In genomic region chr6:139230421-139230840, GRCh38 we compare ENCODE assay signal across 12 cellular contexts.
DNase-seq lines count a peak whose midpoint lies in the region; FAIRE-seq and TF ChIP-seq lines count a peak whose summit lies in the region.
"Had no signal": no experiment of that assay in that cellular context is flagged by ENCODE, and none has a peak within 500 bp of the region (broad histone marks: within the 10 kb centered on the region; RNA-seq: fewer than 3 reads in every experiment).

No MANE protein-coding gene starts in this region.

- H3K4me3 ChIP-seq in SJCRH30 (no peak overlapping the region), keratinocyte (ENCODE audit: control insufficient read depth in 2 of 3, extremely low read depth in 1 of 3, insufficient read depth in 2 of 3, low read depth in 1 of 3, low read length in 3 of 3) (no peak overlapping the region)
- H3K4me3 ChIP-seq: ovary, SJSA1, uterus had no signal

- no peaks in the 10 kb centered on the region for H3K79me2 ChIP-seq in keratinocyte (ENCODE audit: control insufficient read depth, insufficient read depth, low read length)

- H3K4me1 Mint-ChIP-seq in CD14-positive monocyte = peaks cover 7% of the 10 kb centered on the region
- H3K4me1 Mint-ChIP-seq: central memory CD8-positive, alpha-beta T cell had no signal

- no peaks in the 10 kb centered on the region for H3K27me3 Mint-ChIP-seq in CD14-positive monocyte (ENCODE audit: low read depth in 3 of 3)
- H3K27me3 Mint-ChIP-seq: central memory CD8-positive, alpha-beta T cell had no signal

- peak; percentile 20 for FAIRE-seq in keratinocyte (lab: Jason Lieb, UNC)

- H3K4me3 Mint-ChIP-seq in CD14-positive monocyte = no peak overlapping the region
- H3K4me3 Mint-ChIP-seq: central memory CD8-positive, alpha-beta T cell had no signal

- no peak overlapping the region for H3K27ac Mint-ChIP-seq in CD14-positive monocyte

- no peak overlapping the region for H3K9ac ChIP-seq in keratinocyte (ENCODE audit: control insufficient read depth, extremely low read depth, insufficient read depth, low read length)

- H3K9me3 Mint-ChIP-seq in CD14-positive monocyte = peaks cover 7 to 19% (median 16%) of the 10 kb centered on the region in 7 donors

- DNase-seq in DMS53 (lab: John Stamatoyannopoulos, UW) (peak; percentile 82), LHCN-M2 (ENCODE audit: low read depth) (peak; percentile 81), SJCRH30 (peak; percentile 16 to 56), keratinocyte (ENCODE audit: low read depth, low spot score) (no peak), CD14-positive monocyte (ENCODE audit: low spot score) (no peak), AG08396 (ENCODE audit: low spot score) (no peak), CD1c-positive myeloid dendritic cell (ENCODE audit: extremely low spot score) (no peak), NCI-H128 (lab: John Stamatoyannopoulos, UW; ENCODE audit: unreplicated experiment) (no peak)
- DNase-seq: ovary, uterus had no signal

- H3K4me1 ChIP-seq in SJCRH30 (peaks cover 8% of the 10 kb centered on the region), keratinocyte (ENCODE audit: control insufficient read depth, extremely low read depth, insufficient read depth, low read length) (no peaks in the 10 kb centered on the region)
- H3K4me1 ChIP-seq: SJSA1, uterus had no signal

- H3K27ac ChIP-seq in SJCRH30 (no peak overlapping the region), keratinocyte (ENCODE audit: control insufficient read depth, insufficient read depth, low read length) (no peak overlapping the region)
- H3K27ac ChIP-seq: ovary, SJSA1, uterus had no signal

- TF ChIP-seq CTCF in keratinocyte (optimal IDR thresholded peaks at IDR 0.05 in 1 of 3, IDR thresholded peaks at IDR 0.05 in 1 of 3, conservative IDR thresholded peaks at IDR 0.05 in 1 of 3; ENCODE audit: extremely low read depth in 1 of 3, insufficient read depth in 2 of 3, low read length in 3 of 3) (peak; percentile 2 to 66 (median 16)), CD14-positive monocyte (IDR thresholded peaks at IDR 0.05) (no peak)

- H2AFZ ChIP-seq in keratinocyte (ENCODE audit: control insufficient read depth, low read length) = no peak overlapping the region

- H4K20me1 ChIP-seq in keratinocyte (ENCODE audit: control insufficient read depth, extremely low read depth, insufficient read depth, low read length) = no peaks in the 10 kb centered on the region

- no peaks in the 10 kb centered on the region for H3K36me3 Mint-ChIP-seq in CD14-positive monocyte

- H3K36me3 ChIP-seq in SJCRH30 = no peaks in the 10 kb centered on the region
- no peaks in the 10 kb centered on the region for H3K36me3 ChIP-seq in keratinocyte (ENCODE audit: control insufficient read depth in 2 of 2, extremely low read depth in 1 of 2, insufficient read depth in 2 of 2, low read length in 2 of 2)
- H3K36me3 ChIP-seq: ovary, SJSA1, uterus had no signal

- H3K27me3 ChIP-seq in SJCRH30 (no peaks in the 10 kb centered on the region), keratinocyte (ENCODE audit: control insufficient read depth, extremely low read depth, insufficient read depth, low read length) (no peaks in the 10 kb centered on the region)
- H3K27me3 ChIP-seq: ovary, SJSA1 had no signal

- intact Hi-C loops in CD14-positive monocyte (cut with micrococcal nuclease) = no loop called here

- no peak overlapping the region for H3K4me2 ChIP-seq in keratinocyte (ENCODE audit: control insufficient read depth, extremely low read depth, insufficient read depth, low read depth, low read length)

- H3K9me3 ChIP-seq in SJCRH30 (replicated peaks) = no peaks in the 10 kb centered on the region; the same call in 1 of the 2 replicates
- no peaks in the 10 kb centered on the region for H3K9me3 ChIP-seq in keratinocyte (ENCODE audit: control insufficient read depth, low read depth, low read length)
- H3K9me3 ChIP-seq: ovary, SJSA1, uterus had no signal

- no peaks in the 10 kb centered on the region for H3K9me1 ChIP-seq in keratinocyte (ENCODE audit: control insufficient read depth, extremely low read depth, insufficient read depth, low read length)

- dilution Hi-C loops in keratinocyte (cut with MboI; ENCODE audit: extremely low pct_ligation_motif_present, low sequenced_read_pairs) = no loop called here

Comparison
In these comparisons a context has a peak if more than half of its experiments do, and no peak if none do; other contexts are left out.
1. DNase-seq: peak in DMS53 (single experiment), LHCN-M2 (single experiment) and SJCRH30 (2 of 2); none in keratinocyte (single experiment), CD14-positive monocyte (single experiment), AG08396 (single experiment), CD1c-positive myeloid dendritic cell (single experiment) and NCI-H128 (single experiment).